ENCODE assay signal across 8 cellular contexts in genomic region chr3:11719406-11720219, GRCh38.
DNase-seq lines count a peak whose midpoint lies in the region; ATAC-seq and TF ChIP-seq lines count a peak whose summit lies in the region.

No MANE protein-coding gene starts in this region.

- no peak for TF ChIP-seq CTCF in astrocyte of the spinal cord (IDR thresholded peaks at IDR 0.05; ENCODE audit: low read depth, low read length)
- no peak for TF ChIP-seq CTCF in retinal pigment epithelial cell (conservative IDR thresholded peaks at IDR 0.05; ENCODE audit: low read depth, low read length)

- in situ Hi-C loops in astrocyte of the spinal cord (cut with HindIII; ENCODE audit: low sequenced_read_pairs) = no loop called here

- DNase-seq in Daoy (ENCODE audit: low read depth) (peak; percentile 78), Kasumi-1 (lab: John Stamatoyannopoulos, UW) (peak; percentile 27 to 30), T-helper 22 cell (ENCODE audit: low read depth) (peak; percentile 76), astrocyte of the spinal cord (ENCODE audit: low read depth, low spot score) (peak; percentile 13), hippocampal formation (lab: John Stamatoyannopoulos, UW) (peak; percentile 45 to 50), retinal pigment epithelial cell (ENCODE audit: low read depth) (no peak)
- DNase-seq in NK-92 treated with Interleukin-12 subunit alpha and Interleukin-12 subunit beta, amount 100 ng/mL, for 24 hours (lab: John Stamatoyannopoulos, UW) = no peak

- H3K4me3 ChIP-seq in astrocyte of the spinal cord (ENCODE audit: low read depth, low read length) (peak overlapping the region; percentile 62), retinal pigment epithelial cell (ENCODE audit: low read length) (peak overlapping the region; percentile 84)

- ATAC-seq in GM21825 (IDR thresholded peaks at IDR 0.05; ENCODE audit: unreplicated experiment) = peak; percentile 67

Comparison
In these comparisons a context has a peak if more than half of its experiments do, and no peak if none do; other contexts are left out.
1. DNase-seq: peak in Daoy (single experiment), Kasumi-1 (2 of 2), T-helper 22 cell (single experiment), astrocyte of the spinal cord (single experiment) and hippocampal formation (2 of 2); none in retinal pigment epithelial cell (single experiment) and NK-92 treated with Interleukin-12 subunit alpha and Interleukin-12 subunit beta, amount 100 ng/mL, for 24 hours (single experiment).